In genomic region chr5:82159014-82159413, GRCh38 we compare ENCODE assay signal across 1 cellular context.
A peak's percentile ranks its signal among the peaks of the same experiment; 100 is the strongest.
TF ChIP-seq lines count a peak whose summit lies in the region.

No MANE protein-coding gene starts in this region.

TF ChIP-seq in K562, 482 proteins besides CTCF, POLR2A, EP300 and RAD21 (continued from another document):
- TF ChIP-seq, protein P1, sequence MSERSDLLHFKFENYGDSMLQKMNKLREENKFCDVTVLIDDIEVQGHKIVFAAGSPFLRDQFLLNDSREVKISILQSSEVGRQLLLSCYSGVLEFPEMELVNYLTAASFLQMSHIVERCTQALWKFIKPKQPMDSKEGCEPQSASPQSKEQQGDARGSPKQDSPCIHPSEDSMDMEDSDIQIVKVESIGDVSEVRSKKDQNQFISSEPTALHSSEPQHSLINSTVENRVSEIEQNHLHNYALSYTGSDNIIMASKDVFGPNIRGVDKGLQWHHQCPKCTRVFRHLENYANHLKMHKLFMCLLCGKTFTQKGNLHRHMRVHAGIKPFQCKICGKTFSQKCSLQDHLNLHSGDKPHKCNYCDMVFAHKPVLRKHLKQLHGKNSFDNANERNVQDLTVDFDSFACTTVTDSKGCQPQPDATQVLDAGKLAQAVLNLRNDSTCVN (CRISPR knock-in tag; IDR thresholded peaks at IDR 0.05), result no peak
- TF ChIP-seq ARID1B (IDR thresholded peaks at IDR 0.05), result 0 out of 2 replicates have a peak, but pooled peaks have one; percentile 9
- peak; percentile 39; the same call in 1 of the 2 replicates for TF ChIP-seq CEBPG (CRISPR knock-in tag; IDR thresholded peaks at IDR 0.05)
- TF ChIP-seq CEBPG (tag; conservative IDR thresholded peaks at IDR 0.05 in 1 of 2, IDR thresholded peaks at IDR 0.05 in 1 of 2), result peak in 1 of 2 experiments; percentile 93; a peak in 2 of 4 replicates
- TF ChIP-seq TRIM24 (IDR thresholded peaks at IDR 0.05), result peak in 1 of 2 experiments; percentile 57; a peak in 2 of 4 replicates
- TF ChIP-seq FOXA1 (IDR thresholded peaks at IDR 0.05; ENCODE audit: borderline replicate concordance), result no peak
- no peak for TF ChIP-seq FOXK2 (conservative IDR thresholded peaks at IDR 0.05 in 1 of 2, IDR thresholded peaks at IDR 0.05 in 1 of 2; ENCODE audit: low read depth in 2 of 2)
- TF ChIP-seq TEAD1 (CRISPR knock-in tag; IDR thresholded peaks at IDR 0.05), result no peak
- TF ChIP-seq GABPA (tag; conservative IDR thresholded peaks at IDR 0.05; ENCODE audit: low read depth), result 0 out of 2 replicates have a peak, but pooled peaks have one; percentile 21
- TF ChIP-seq, protein P2, sequence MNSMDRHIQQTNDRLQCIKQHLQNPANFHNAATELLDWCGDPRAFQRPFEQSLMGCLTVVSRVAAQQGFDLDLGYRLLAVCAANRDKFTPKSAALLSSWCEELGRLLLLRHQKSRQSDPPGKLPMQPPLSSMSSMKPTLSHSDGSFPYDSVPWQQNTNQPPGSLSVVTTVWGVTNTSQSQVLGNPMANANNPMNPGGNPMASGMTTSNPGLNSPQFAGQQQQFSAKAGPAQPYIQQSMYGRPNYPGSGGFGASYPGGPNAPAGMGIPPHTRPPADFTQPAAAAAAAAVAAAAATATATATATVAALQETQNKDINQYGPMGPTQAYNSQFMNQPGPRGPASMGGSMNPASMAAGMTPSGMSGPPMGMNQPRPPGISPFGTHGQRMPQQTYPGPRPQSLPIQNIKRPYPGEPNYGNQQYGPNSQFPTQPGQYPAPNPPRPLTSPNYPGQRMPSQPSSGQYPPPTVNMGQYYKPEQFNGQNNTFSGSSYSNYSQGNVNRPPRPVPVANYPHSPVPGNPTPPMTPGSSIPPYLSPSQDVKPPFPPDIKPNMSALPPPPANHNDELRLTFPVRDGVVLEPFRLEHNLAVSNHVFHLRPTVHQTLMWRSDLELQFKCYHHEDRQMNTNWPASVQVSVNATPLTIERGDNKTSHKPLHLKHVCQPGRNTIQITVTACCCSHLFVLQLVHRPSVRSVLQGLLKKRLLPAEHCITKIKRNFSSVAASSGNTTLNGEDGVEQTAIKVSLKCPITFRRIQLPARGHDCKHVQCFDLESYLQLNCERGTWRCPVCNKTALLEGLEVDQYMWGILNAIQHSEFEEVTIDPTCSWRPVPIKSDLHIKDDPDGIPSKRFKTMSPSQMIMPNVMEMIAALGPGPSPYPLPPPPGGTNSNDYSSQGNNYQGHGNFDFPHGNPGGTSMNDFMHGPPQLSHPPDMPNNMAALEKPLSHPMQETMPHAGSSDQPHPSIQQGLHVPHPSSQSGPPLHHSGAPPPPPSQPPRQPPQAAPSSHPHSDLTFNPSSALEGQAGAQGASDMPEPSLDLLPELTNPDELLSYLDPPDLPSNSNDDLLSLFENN (IDR thresholded peaks at IDR 0.05; ENCODE audit: low read depth in 2 of 2, low read length in 2 of 2), result no peak
- peak; percentile 16; the same call in 1 of the 2 replicates for TF ChIP-seq JUND (IDR thresholded peaks at IDR 0.05; ENCODE audit: borderline replicate concordance, low read depth, low read length)
- no peak for TF ChIP-seq JUND (tag; IDR thresholded peaks at IDR 0.05; ENCODE audit: borderline replicate concordance, low read depth, low read length)
- TF ChIP-seq ESRRA (IDR thresholded peaks at IDR 0.05; ENCODE audit: borderline replicate concordance, low read depth), result no peak
- no peak for TF ChIP-seq CHD1 (IDR thresholded peaks at IDR 0.05; ENCODE audit: low read length)
- TF ChIP-seq JUN (IDR thresholded peaks at IDR 0.05; ENCODE audit: borderline replicate concordance, low read depth, low read length), result peak; percentile 33; the same call in 1 of the 2 replicates
- TF ChIP-seq JUN (CRISPR knock-in tag; IDR thresholded peaks at IDR 0.05; ENCODE audit: borderline replicate concordance), result no peak
- TF ChIP-seq C11orf30 (IDR thresholded peaks at IDR 0.05; ENCODE audit: low read depth), result no peak
- TF ChIP-seq FOSL1 (tag; conservative IDR thresholded peaks at IDR 0.05), result peak; percentile 80
- no peak for TF ChIP-seq KAT2B (IDR thresholded peaks at IDR 0.05; ENCODE audit: low read depth, low read length)
- TF ChIP-seq, protein P3, sequence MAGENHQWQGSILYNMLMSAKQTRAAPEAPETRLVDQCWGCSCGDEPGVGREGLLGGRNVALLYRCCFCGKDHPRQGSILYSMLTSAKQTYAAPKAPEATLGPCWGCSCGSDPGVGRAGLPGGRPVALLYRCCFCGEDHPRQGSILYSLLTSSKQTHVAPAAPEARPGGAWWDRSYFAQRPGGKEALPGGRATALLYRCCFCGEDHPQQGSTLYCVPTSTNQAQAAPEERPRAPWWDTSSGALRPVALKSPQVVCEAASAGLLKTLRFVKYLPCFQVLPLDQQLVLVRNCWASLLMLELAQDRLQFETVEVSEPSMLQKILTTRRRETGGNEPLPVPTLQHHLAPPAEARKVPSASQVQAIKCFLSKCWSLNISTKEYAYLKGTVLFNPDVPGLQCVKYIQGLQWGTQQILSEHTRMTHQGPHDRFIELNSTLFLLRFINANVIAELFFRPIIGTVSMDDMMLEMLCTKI (IDR thresholded peaks at IDR 0.05; ENCODE audit: partially characterized antibody), result no peak
- peak; percentile 23; the same call in 1 of the 2 replicates for TF ChIP-seq SOX6 (IDR thresholded peaks at IDR 0.05)
- TF ChIP-seq ZFPM2 (CRISPR knock-in tag; IDR thresholded peaks at IDR 0.05), result no peak
- TF ChIP-seq WHSC1 (IDR thresholded peaks at IDR 0.05; ENCODE audit: low read length), result no peak
- no peak for TF ChIP-seq CEBPZ (IDR thresholded peaks at IDR 0.05; ENCODE audit: borderline replicate concordance, low read depth, low read length)
- peak; percentile 48; the same call in 1 of the 2 replicates for TF ChIP-seq ZNF584 (CRISPR knock-in tag; IDR thresholded peaks at IDR 0.05; ENCODE audit: low read depth)
